ENCODE assay signal across 21 cellular contexts in genomic region chr10:119041332-119041731, GRCh38.
"Had no signal": no experiment of that assay in that cellular context is flagged by ENCODE, and none has a peak within 500 bp of the region (broad histone marks: within the 10 kb centered on the region; RNA-seq: fewer than 3 reads in every experiment).

No MANE protein-coding gene starts in this region.

- H3K9me3 ChIP-seq: heart left ventricle, left ventricle myocardium inferior, lower lobe of right lung, ovary, right atrium auricular region, stomach had no signal

- H3K9ac ChIP-seq: neural progenitor cell had no signal

- H3K9me3 Mint-ChIP-seq: dendritic cell treated with granulocyte-macrophage colony-stimulating factor and Interleukin-4, amounts not matched to agents 40 ng/mL and 50 ng/mL, for 4 days; effector memory CD8-positive, alpha-beta T cell; memory B cell; mesothelial cell of epicardium; natural killer cell; neural progenitor cell had no signal

- H3K4me3 Mint-ChIP-seq: dendritic cell treated with granulocyte-macrophage colony-stimulating factor and Interleukin-4, amounts not matched to agents 40 ng/mL and 50 ng/mL, for 4 days; memory B cell; mesothelial cell of epicardium; natural killer cell; neural progenitor cell had no signal

- H3K27ac Mint-ChIP-seq: dendritic cell treated with granulocyte-macrophage colony-stimulating factor and Interleukin-4, amounts not matched to agents 40 ng/mL and 50 ng/mL, for 4 days; mesothelial cell of epicardium; neural progenitor cell had no signal

- H3K4me1 ChIP-seq: foreskin keratinocyte, heart left ventricle, left ventricle myocardium inferior, lower lobe of right lung, neural progenitor cell, right atrium auricular region had no signal

- H3K27me3 Mint-ChIP-seq: dendritic cell treated with granulocyte-macrophage colony-stimulating factor and Interleukin-4, amounts not matched to agents 40 ng/mL and 50 ng/mL, for 4 days; effector memory CD8-positive, alpha-beta T cell; memory B cell had no signal

- H3K4me3 ChIP-seq: heart left ventricle, left ventricle myocardium inferior, lower lobe of right lung, neural progenitor cell, ovary, right atrium auricular region, stomach had no signal

- H3K36me3 ChIP-seq: ovary had no signal

- ATAC-seq: effector memory CD8-positive, alpha-beta T cell; foreskin keratinocyte; heart left ventricle; lower lobe of right lung; natural killer cell had no signal

- H3K27me3 ChIP-seq: foreskin keratinocyte, heart left ventricle, neural progenitor cell, ovary, right atrium auricular region, stomach had no signal

- DNase-seq: effector memory CD8-positive, alpha-beta T cell; erythroblast; foreskin keratinocyte; heart left ventricle; hypothalamus; left ventricle myocardium inferior; lower lobe of right lung; natural killer cell; nucleus accumbens; ovary; small intestine; stimulated activated CD4-positive, alpha-beta T cell treated with anti-CD3 and anti-CD28 coated beads, Interleukin-12 subunit alpha, Interleukin-12 subunit beta, amount 100 ng/mL, for 4 hours; stimulated activated naive CD4-positive, alpha-beta T cell; stomach; substantia nigra; trophoblast cell had no signal

- H3K4me1 Mint-ChIP-seq: mesothelial cell of epicardium, neural progenitor cell had no signal

- H3K27ac ChIP-seq: foreskin keratinocyte, heart left ventricle, left ventricle myocardium inferior, lower lobe of right lung, neural progenitor cell, ovary, right atrium auricular region, stomach had no signal
